Comparison of ENCODE assay signal across 8 cellular contexts in genomic region chr17:39677581-39678339, GRCh38. TPM values are rescaled to one million over a fixed set of nuclear protein-coding genes. Genes with fewer than 3 reads are reported as not detected.
DNase-seq lines count a peak whose midpoint lies in the region; ATAC-seq and TF ChIP-seq lines count a peak whose summit lies in the region.
"Had no signal": no experiment of that assay in that cellular context is flagged by ENCODE, and none has a peak within 500 bp of the region (broad histone marks: within the 10 kb centered on the region; RNA-seq: fewer than 3 reads in every experiment).

No MANE protein-coding gene starts in this region.

- H3K9me3 Mint-ChIP-seq in activated naive CD8-positive, alpha-beta T cell (ENCODE audit: low read depth): no peaks in the 10 kb centered on the region
- no peaks in the 10 kb centered on the region for H3K9me3 Mint-ChIP-seq in activated naive CD8-positive, alpha-beta T cell treated with anti-CD3 and anti-CD28 coated beads for 36 hours
- H3K9me3 Mint-ChIP-seq: activated T-cell treated with anti-CD3 and anti-CD28 coated beads, Interleukin-2, amount 50 U/mL, for 4 hours had no signal

- H3K4me1 Mint-ChIP-seq in activated naive CD8-positive, alpha-beta T cell (ENCODE audit: low read depth): peaks cover 57% of the 10 kb centered on the region
- peaks cover 53% of the 10 kb centered on the region for H3K4me1 Mint-ChIP-seq in activated naive CD8-positive, alpha-beta T cell treated with anti-CD3 and anti-CD28 coated beads for 36 hours

- peak overlapping the region; percentile 89 to 96 for H3K27ac ChIP-seq in right atrium auricular region
- peak overlapping the region in 3 of 4 donors; percentile 1 to 66 (median 40) for H3K27ac ChIP-seq in upper lobe of left lung

- no peak for TF ChIP-seq EP300 in upper lobe of left lung (IDR thresholded peaks at IDR 0.05)

- no peak for ATAC-seq in upper lobe of left lung (ENCODE audit: low FRiP score in 2 of 2)
- no peak for ATAC-seq in HG03457 (IDR thresholded peaks at IDR 0.05; ENCODE audit: unreplicated experiment)
- ATAC-seq: activated T-cell treated with anti-CD3 and anti-CD28 coated beads, Interleukin-2, amount 50 U/mL, for 4 hours had no signal

- TF ChIP-seq POLR2A in upper lobe of left lung (IDR thresholded peaks at IDR 0.05): no peak

- H3K4me1 ChIP-seq in right atrium auricular region (peaks cover 0 to 74% of the 10 kb centered on the region in 2 donors), upper lobe of left lung (peaks cover 31 to 53% (median 38%) of the 10 kb centered on the region in 4 donors)

- H3K36me3 Mint-ChIP-seq in activated naive CD8-positive, alpha-beta T cell: no peaks in the 10 kb centered on the region
- no peaks in the 10 kb centered on the region for H3K36me3 Mint-ChIP-seq in activated naive CD8-positive, alpha-beta T cell treated with anti-CD3 and anti-CD28 coated beads for 36 hours

- H3K4me3 ChIP-seq in right atrium auricular region: no peak overlapping the region
- no peak overlapping the region for H3K4me3 ChIP-seq in upper lobe of left lung

- H3K27me3 Mint-ChIP-seq in activated naive CD8-positive, alpha-beta T cell: no peaks in the 10 kb centered on the region
- no peaks in the 10 kb centered on the region for H3K27me3 Mint-ChIP-seq in activated naive CD8-positive, alpha-beta T cell treated with anti-CD3 and anti-CD28 coated beads for 36 hours

- H3K27ac Mint-ChIP-seq in activated naive CD8-positive, alpha-beta T cell: peak overlapping the region; percentile 58
- no peak overlapping the region for H3K27ac Mint-ChIP-seq in activated naive CD8-positive, alpha-beta T cell treated with anti-CD3 and anti-CD28 coated beads for 36 hours

- peak overlapping the region; percentile 18 for H3K4me3 Mint-ChIP-seq in activated naive CD8-positive, alpha-beta T cell
- no peak overlapping the region for H3K4me3 Mint-ChIP-seq in activated naive CD8-positive, alpha-beta T cell treated with anti-CD3 and anti-CD28 coated beads for 36 hours
- H3K4me3 Mint-ChIP-seq: activated T-cell treated with anti-CD3 and anti-CD28 coated beads, Interleukin-2, amount 50 U/mL, for 4 hours had no signal

- 56 to 60% methylated on average over 11 of the region's 11 CpGs for WGBS in upper lobe of left lung, 2 donors

- no peaks in the 10 kb centered on the region for H3K9me3 ChIP-seq in right atrium auricular region
- H3K9me3 ChIP-seq in upper lobe of left lung: no peaks in the 10 kb centered on the region

- no peaks in the 10 kb centered on the region for H3K36me3 ChIP-seq in right atrium auricular region
- H3K36me3 ChIP-seq in upper lobe of left lung: peaks cover 0 to 14% (median 0%) of the 10 kb centered on the region in 4 donors

- no peaks in the 10 kb centered on the region for H3K27me3 ChIP-seq in right atrium auricular region
- no peaks in the 10 kb centered on the region for H3K27me3 ChIP-seq in upper lobe of left lung

- TF ChIP-seq CTCF in right atrium auricular region (IDR thresholded peaks at IDR 0.05) (no peak), upper lobe of left lung (IDR thresholded peaks at IDR 0.05) (no peak)

- DNase-seq in activated naive CD8-positive, alpha-beta T cell treated with anti-CD3 and anti-CD28 coated beads for 36 hours: no peak
- DNase-seq in right atrium auricular region (ENCODE audit: low spot score): no peak
- DNase-seq in upper lobe of left lung: no peak
- no peak for DNase-seq in germinal center (ENCODE audit: low spot score)
- DNase-seq: activated T-cell treated with anti-CD3 and anti-CD28 coated beads, Interleukin-2, amount 50 U/mL, for 4 hours; stimulated activated CD4-positive, alpha-beta T cell treated with anti-CD3 and anti-CD28 coated beads, Interleukin-15, amount 100 ng/mL, for 24 hours had no signal

RNA-seq across cellular contexts. Expression of gene PNMT, which starts 9.5 kb away (rescaled TPM):
- not detected for total RNA-seq in activated naive CD8-positive, alpha-beta T cell treated with anti-CD3 and anti-CD28 coated beads for 36 hours
- total RNA-seq in right atrium auricular region (10 to 100 TPM; 14.9 to 26.2 TPM), upper lobe of left lung (10 to 100 TPM in 3 of 6 donors, 1 to 10 TPM in 3; 3.1 to 21.3 (median 7.0) TPM)
- total RNA-seq: activated T-cell treated with anti-CD3 and anti-CD28 coated beads, Interleukin-2, amount 50 U/mL, for 4 hours had no signal

RNA-seq across cellular contexts. Expression of gene PGAP3, which starts 10.1 kb away (rescaled TPM):
- 1 to 10 TPM; 7.8 to 8.9 TPM for total RNA-seq in activated naive CD8-positive, alpha-beta T cell treated with anti-CD3 and anti-CD28 coated beads for 36 hours
- total RNA-seq in right atrium auricular region (10 to 100 TPM; 14.0 to 21.6 TPM), upper lobe of left lung (10 to 100 TPM; 15.2 to 64.0 (median 27.9) TPM)

RNA-seq across cellular contexts. Expression of gene TCAP, which starts 12.6 kb away (rescaled TPM):
- total RNA-seq in activated naive CD8-positive, alpha-beta T cell treated with anti-CD3 and anti-CD28 coated beads for 36 hours: under 1 TPM; 0.78 to 0.89 TPM
- total RNA-seq in right atrium auricular region: 1,000 to 10,000 TPM; 3,380 to 5,284 TPM
- total RNA-seq in upper lobe of left lung: 1 to 10 TPM in 5 of 6 donors, under 1 TPM in 1; 0.39 to 4.2 (median 2.5) TPM

RNA-seq across cellular contexts. Expression of gene ERBB2, which starts 22.1 kb away (rescaled TPM):
- 1 to 10 TPM; 3.8 to 4.3 TPM for total RNA-seq in activated naive CD8-positive, alpha-beta T cell treated with anti-CD3 and anti-CD28 coated beads for 36 hours
- total RNA-seq in right atrium auricular region: 10 to 100 TPM; 73.5 to 85.5 TPM
- 100 to 1,000 TPM in 4 of 6 donors, 10 to 100 TPM in 2; 88.6 to 126 (median 112) TPM for total RNA-seq in upper lobe of left lung

RNA-seq across cellular contexts. Expression of gene STARD3, which starts 40.8 kb away (rescaled TPM):
- 10 to 100 TPM; 47.9 to 53.2 TPM for total RNA-seq in activated naive CD8-positive, alpha-beta T cell treated with anti-CD3 and anti-CD28 coated beads for 36 hours
- total RNA-seq in right atrium auricular region (10 to 100 TPM; 18.5 to 22.2 TPM), upper lobe of left lung (100 to 1,000 TPM in 2 of 6 donors, 10 to 100 TPM in 4; 27.5 to 315 (median 84.1) TPM)

Comparison
In these comparisons a context has a peak if more than half of its experiments do, and no peak if none do; other contexts are left out.
1. RNA of gene TCAP, which starts 12.6 kb away (total RNA-seq): 3,380 to 5,284 TPM in right atrium auricular region; 0.39 to 4.2 TPM in upper lobe of left lung and 0.78 to 0.89 TPM in activated naive CD8-positive, alpha-beta T cell treated with anti-CD3 and anti-CD28 coated beads for 36 hours; every median in the first group is over 100 times any median in the second.